In the genomic region with DNA sequence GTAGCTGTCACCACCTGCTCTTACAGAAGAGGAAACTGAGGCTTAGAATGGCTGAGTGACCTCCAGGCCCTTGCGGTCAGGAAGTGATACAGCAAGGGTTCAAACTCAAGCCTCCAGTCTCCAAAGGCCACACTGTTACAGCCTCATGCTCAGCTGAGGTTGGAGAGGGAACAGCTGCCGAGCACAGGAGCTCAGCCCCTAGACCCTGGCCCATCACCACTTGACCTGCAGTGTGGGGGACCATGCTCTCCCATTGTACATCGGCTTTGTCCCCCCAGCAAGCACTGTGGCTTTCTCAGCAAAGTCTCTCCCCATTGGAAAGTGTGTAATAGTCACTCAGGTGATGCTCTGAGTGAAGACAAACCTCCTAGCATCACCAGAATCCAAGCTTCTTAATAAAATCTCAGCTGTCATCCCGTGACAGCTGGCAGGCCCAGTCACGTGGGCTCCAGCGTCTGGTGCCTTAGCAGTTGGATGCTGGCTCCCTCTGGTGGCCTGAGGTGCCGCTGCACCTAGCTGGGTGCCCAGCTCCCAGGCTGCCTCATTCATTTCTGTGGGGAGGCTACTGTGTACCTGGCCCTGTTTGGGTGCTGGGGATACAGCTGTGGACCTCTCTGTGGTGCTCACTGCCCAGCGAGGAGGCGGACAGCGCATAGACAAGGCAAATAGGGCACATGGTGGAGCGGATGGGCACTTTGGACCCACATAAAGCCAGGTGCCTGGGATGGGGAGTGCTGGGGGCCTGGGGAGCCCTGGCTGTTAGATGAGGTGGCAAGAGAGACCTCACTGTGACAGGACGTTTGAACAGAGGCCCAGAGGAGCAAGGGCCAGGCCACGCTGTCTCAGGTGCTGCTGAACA, we compare ENCODE assay signal across 8 cellular contexts. TPM values are rescaled to one million over a fixed set of nuclear protein-coding genes. Genes with fewer than 3 reads are reported as not detected.
DNase-seq lines count a peak whose midpoint lies in the region; ATAC-seq and TF ChIP-seq lines count a peak whose summit lies in the region.

No MANE protein-coding gene starts in this region.

- TF ChIP-seq CTCF in RWPE2 (IDR thresholded peaks at IDR 0.05; ENCODE audit: poor library complexity, severe bottlenecking) (peak; percentile 96), foreskin fibroblast (IDR thresholded peaks at IDR 0.05; ENCODE audit: low read depth, low read length) (peak; percentile 100), omental fat pad (IDR thresholded peaks at IDR 0.05) (peak in 1 of 3 donors; percentile 97), suprapubic skin (IDR thresholded peaks at IDR 0.05) (peak; percentile 98 to 99)

- 34% methylated on average over 8 of the region's 13 CpGs for WGBS in suprapubic skin

- H3K36me3 ChIP-seq in RWPE2 (ENCODE audit: low read depth) (no peaks in the 10 kb centered on the region), suprapubic skin (peaks cover 24% of the 10 kb centered on the region)

- H3K4me1 ChIP-seq in RWPE2 (ENCODE audit: insufficient read depth, poor library complexity, severe bottlenecking) (peaks cover 25% of the 10 kb centered on the region), suprapubic skin (peaks cover 33% of the 10 kb centered on the region)

- H3K9me3 ChIP-seq in RWPE2 (ENCODE audit: severe bottlenecking) (no peaks in the 10 kb centered on the region), suprapubic skin (no peaks in the 10 kb centered on the region)

- no peak for TF ChIP-seq POLR2A in suprapubic skin (IDR thresholded peaks at IDR 0.05)

- TF ChIP-seq EP300 in suprapubic skin (IDR thresholded peaks at IDR 0.05), result no peak

- H3K27ac ChIP-seq in RWPE2 (ENCODE audit: poor library complexity, severe bottlenecking), result no peak overlapping the region
- peak overlapping the region; percentile 24 for H3K27ac ChIP-seq in suprapubic skin

- no peak overlapping the region for H3K4me3 ChIP-seq in RWPE2 (ENCODE audit: severe bottlenecking)
- no peak overlapping the region for H3K4me3 ChIP-seq in foreskin fibroblast (ENCODE audit: low read depth in 1 of 2, low read length in 2 of 2)
- H3K4me3 ChIP-seq in suprapubic skin, result no peak overlapping the region

- ATAC-seq in GM21717 (IDR thresholded peaks at IDR 0.05; ENCODE audit: unreplicated experiment) (peak; percentile 61), RWPE2 (ENCODE audit: low read depth) (peak; percentile 46), omental fat pad (ENCODE audit: low FRiP score) (peak; percentile 79)

- H3K27me3 ChIP-seq in RWPE2 (ENCODE audit: insufficient read depth, poor library complexity, severe bottlenecking), result no peaks in the 10 kb centered on the region
- peaks cover 5% of the 10 kb centered on the region for H3K27me3 ChIP-seq in suprapubic skin

- peak; percentile 52 for DNase-seq in DMS153 (lab: John Stamatoyannopoulos, UW)
- peak; percentile 80 for DNase-seq in M059J (ENCODE audit: low read depth)
- no peak for DNase-seq in RWPE2 (ENCODE audit: low spot score)
- peak; percentile 53 for DNase-seq in activated gamma-delta T cell (lab: John Stamatoyannopoulos, UW)
- peak; percentile 77 to 94 for DNase-seq in foreskin fibroblast
- DNase-seq in omental fat pad (ENCODE audit: low spot score), result peak; percentile 73
- peak; percentile 89 to 92 for DNase-seq in suprapubic skin (ENCODE audit: low spot score in 2 of 2)

RNA-seq across cellular contexts. Expression of gene MYRF, which starts 19.1 kb away (rescaled TPM):
- 4.3 and 5.0 TPM in 2 replicates for total RNA-seq in M059J (2014; rRNA removed; shearing (Covaris generic))
- total RNA-seq in omental fat pad (10 to 100 TPM in 3 of 4 donors, under 1 TPM in 1; 0.16 to 55.1 (median 29.5) TPM), suprapubic skin (1 to 10 TPM in 1 of 4 donors, under 1 TPM in 3; 0.24 to 2.8 (median 0.83) TPM)

RNA-seq across cellular contexts. Expression of gene DAGLA, which starts 53.2 kb away (rescaled TPM):
- total RNA-seq in M059J (2014; rRNA removed; shearing (Covaris generic)), result 1.4 and 3.3 TPM in 2 replicates
- total RNA-seq in omental fat pad, result 1 to 10 TPM; 1.4 to 4.6 (median 2.8) TPM
- 1 to 10 TPM in 1 of 4 donors, under 1 TPM in 3; 0.64 to 1.2 (median 0.87) TPM for total RNA-seq in suprapubic skin

RNA-seq across cellular contexts. Expression of gene TMEM258, which starts 59.0 kb away (rescaled TPM):
- 87.6 and 166 TPM in 2 replicates for total RNA-seq in M059J (2014; rRNA removed; shearing (Covaris generic))
- 10 to 100 TPM; 27.9 to 52.6 (median 43.4) TPM for total RNA-seq in omental fat pad
- total RNA-seq in suprapubic skin, result 10 to 100 TPM; 29.7 to 44.8 (median 35.9) TPM

RNA-seq across cellular contexts. Expression of gene FEN1, which starts 59.4 kb away (rescaled TPM):
- total RNA-seq in M059J (2014; rRNA removed; shearing (Covaris generic)), result 106 and 150 TPM in 2 replicates
- total RNA-seq in omental fat pad (1 to 10 TPM; 4.7 to 8.9 (median 6.7) TPM), suprapubic skin (10 to 100 TPM in 2 of 4 donors, 1 to 10 TPM in 2; 6.9 to 14.0 (median 9.2) TPM)
